In the genomic region with DNA sequence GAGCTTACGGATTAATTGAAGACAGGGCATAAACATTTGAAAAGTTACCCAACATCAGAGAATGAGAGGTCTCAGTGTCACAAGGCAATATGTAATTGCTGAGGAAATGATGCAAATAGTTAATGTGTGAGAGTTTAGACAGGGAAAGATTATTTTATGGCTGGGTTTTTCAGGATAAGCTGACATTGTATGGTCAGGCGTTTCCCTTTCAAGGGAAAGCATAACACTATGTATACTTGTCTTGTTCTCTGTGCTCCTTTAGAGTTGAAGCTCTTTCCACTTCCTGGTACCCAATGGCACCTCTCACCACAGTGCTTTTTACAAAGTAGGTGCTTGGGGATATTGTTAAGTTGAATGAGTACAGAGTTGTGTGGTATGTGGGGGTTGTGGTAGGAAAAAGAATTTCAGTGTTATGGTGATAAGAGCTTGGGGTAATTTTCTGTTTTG, we compare ENCODE assay signal across 8 cellular contexts. TPM values are rescaled to one million over a fixed set of nuclear protein-coding genes. Genes with fewer than 3 reads are reported as not detected.
DNase-seq lines count a peak whose midpoint lies in the region; TF ChIP-seq lines count a peak whose summit lies in the region.

No MANE protein-coding gene starts in this region.

- peak overlapping the region; percentile 19 for H3K4me3 Mint-ChIP-seq in activated T-cell treated with anti-CD3 and anti-CD28 coated beads, Interleukin-2, amount 50 U/mL, for 24 hours
- H3K4me3 Mint-ChIP-seq in activated CD4-positive, alpha-beta memory T cell treated with anti-CD3 and anti-CD28 coated beads for 36 hours: peak overlapping the region; percentile 8

- intact Hi-C loops in activated CD4-positive, alpha-beta memory T cell treated with anti-CD3 and anti-CD28 coated beads for 36 hours (cut with micrococcal nuclease): loop anchor here (1.0 to 10.0 kb wide), 3 partner anchors 11 to 513 kb away; partner anchors contain the start of gene AP3S2

- peak overlapping the region; percentile 79 for H3K27ac ChIP-seq in thymus (ENCODE audit: low read depth)

- POLR2A ChIA-PET in activated CD4-positive, alpha-beta memory T cell treated with anti-CD3 and anti-CD28 coated beads for 36 hours (lab: Charles Lee): interaction anchor here (1.0 to 2.0 kb wide), 7 partner anchors 10 to 71 kb away, joined by 3 to 19 read pairs (median 5); partner anchors contain the start of gene IQGAP1

- peaks cover 85% of the 10 kb centered on the region for H3K4me1 Mint-ChIP-seq in activated T-cell treated with anti-CD3 and anti-CD28 coated beads, Interleukin-2, amount 50 U/mL, for 24 hours (ENCODE audit: low read depth)
- peaks cover 77% of the 10 kb centered on the region for H3K4me1 Mint-ChIP-seq in activated CD4-positive, alpha-beta memory T cell treated with anti-CD3 and anti-CD28 coated beads for 36 hours (ENCODE audit: low read depth)

- no peaks in the 10 kb centered on the region for H3K27me3 ChIP-seq in thymus (ENCODE audit: control insufficient read depth, insufficient read depth)

- CTCF ChIA-PET in activated CD4-positive, alpha-beta memory T cell treated with anti-CD3 and anti-CD28 coated beads for 36 hours (lab: Charles Lee): interaction anchor here (0.6 to 1.4 kb wide), 7 partner anchors 10 to 118 kb away, joined by 3 to 5 read pairs (median 4); no protein-coding TSS in a partner anchor

- H3K36me3 ChIP-seq in thymus (ENCODE audit: control insufficient read depth, insufficient read depth): no peaks in the 10 kb centered on the region

- no peaks in the 10 kb centered on the region for H3K27me3 Mint-ChIP-seq in activated T-cell treated with anti-CD3 and anti-CD28 coated beads, Interleukin-2, amount 50 U/mL, for 24 hours
- H3K27me3 Mint-ChIP-seq in activated CD4-positive, alpha-beta memory T cell treated with anti-CD3 and anti-CD28 coated beads for 36 hours: no peaks in the 10 kb centered on the region

- in situ Hi-C loops in GM13977 (cut with MboI; ENCODE audit: low pct_unique_long_range_greater_than_20kb, low sequenced_read_pairs, unreplicated experiment): no loop called here

- H3K9me3 ChIP-seq in thymus (ENCODE audit: control insufficient read depth): no peaks in the 10 kb centered on the region

- no peak for TF ChIP-seq CTCF in GM13977 (IDR thresholded peaks at IDR 0.05; ENCODE audit: extremely low read depth, insufficient read depth, missing control alignments)

- H3K36me3 Mint-ChIP-seq in activated T-cell treated with anti-CD3 and anti-CD28 coated beads, Interleukin-2, amount 50 U/mL, for 24 hours (ENCODE audit: low read depth): peaks cover 33% of the 10 kb centered on the region
- H3K36me3 Mint-ChIP-seq in activated CD4-positive, alpha-beta memory T cell treated with anti-CD3 and anti-CD28 coated beads for 36 hours: peaks cover 19% of the 10 kb centered on the region

- peaks cover 10% of the 10 kb centered on the region for H3K4me1 ChIP-seq in thymus (ENCODE audit: control insufficient read depth, insufficient read depth, low read length)

- peak overlapping the region; percentile 73 for H3K27ac Mint-ChIP-seq in activated T-cell treated with anti-CD3 and anti-CD28 coated beads, Interleukin-2, amount 50 U/mL, for 24 hours
- H3K27ac Mint-ChIP-seq in activated CD4-positive, alpha-beta memory T cell treated with anti-CD3 and anti-CD28 coated beads for 36 hours: peak overlapping the region; percentile 71

- H3K9me3 Mint-ChIP-seq in activated T-cell treated with anti-CD3 and anti-CD28 coated beads, Interleukin-2, amount 50 U/mL, for 24 hours: peaks cover 3% of the 10 kb centered on the region
- peaks cover 3% of the 10 kb centered on the region for H3K9me3 Mint-ChIP-seq in activated CD4-positive, alpha-beta memory T cell treated with anti-CD3 and anti-CD28 coated beads for 36 hours

- 94% methylated on average over 2 of the region's 2 CpGs for WGBS in thymus

- no peak overlapping the region for H3K4me3 ChIP-seq in thymus (ENCODE audit: low read length)

- DNase-seq in activated T-cell treated with anti-CD3 and anti-CD28 coated beads, Interleukin-2, amount 50 U/mL, for 24 hours: no peak
- DNase-seq in activated T-cell treated with anti-CD3 and anti-CD28 coated beads for 4 hours: no peak
- peak; percentile 44 for DNase-seq in activated CD4-positive, alpha-beta memory T cell treated with anti-CD3 and anti-CD28 coated beads for 36 hours
- DNase-seq in glomerular endothelial cell (ENCODE audit: extremely low read depth, low read depth, low spot score): peak; percentile 64
- DNase-seq in putamen (ENCODE audit: low spot score): no peak
- no peak for DNase-seq in KG1 (lab: John Stamatoyannopoulos, UW)
- DNase-seq in GM13977 (ENCODE audit: low spot score): no peak

RNA-seq across cellular contexts. Expression of gene IQGAP1, which starts 19.9 kb away (rescaled TPM):
- 100 to 1,000 TPM; 186 to 207 TPM for total RNA-seq in activated CD4-positive, alpha-beta memory T cell treated with anti-CD3 and anti-CD28 coated beads for 36 hours
- total RNA-seq in glomerular endothelial cell: 292 and 350 TPM in 2 replicates
- polyA plus RNA-seq in thymus: 144 TPM

RNA-seq across cellular contexts. Expression of gene ZNF774, which starts 55.8 kb away (rescaled TPM):
- total RNA-seq in activated CD4-positive, alpha-beta memory T cell treated with anti-CD3 and anti-CD28 coated beads for 36 hours: 1 to 10 TPM in 1 of 2 experiments, under 1 TPM in 1; 0.68 to 1.1 TPM
- total RNA-seq in glomerular endothelial cell: 1.3 and 1.6 TPM in 2 replicates
- 1.9 TPM for polyA plus RNA-seq in thymus

Comparison
In these comparisons a context has a peak if more than half of its experiments do, and no peak if none do; other contexts are left out.
1. DNase-seq: peak in activated CD4-positive, alpha-beta memory T cell treated with anti-CD3 and anti-CD28 coated beads for 36 hours (single experiment) and glomerular endothelial cell (single experiment); none in activated T-cell treated with anti-CD3 and anti-CD28 coated beads, Interleukin-2, amount 50 U/mL, for 24 hours (single experiment), activated T-cell treated with anti-CD3 and anti-CD28 coated beads for 4 hours (single experiment), putamen (single experiment), KG1 (single experiment) and GM13977 (single experiment).